In genomic region chr14:64294672-64295413, GRCh38 we compare ENCODE assay signal across 9 cellular contexts. TPM values are rescaled to one million over a fixed set of nuclear protein-coding genes. Genes with fewer than 3 reads are reported as not detected.
DNase-seq lines count a peak whose midpoint lies in the region; ATAC-seq, FAIRE-seq and TF ChIP-seq lines count a peak whose summit lies in the region.
"Had no signal": no experiment of that assay in that cellular context is flagged by ENCODE, and none has a peak within 500 bp of the region (broad histone marks: within the 10 kb centered on the region; RNA-seq: fewer than 3 reads in every experiment).

No MANE protein-coding gene starts in this region.

- TF ChIP-seq CTCF in D721Med (IDR thresholded peaks at IDR 0.05; ENCODE audit: insufficient read depth, missing control alignments) (peak; percentile 80), cardiac muscle cell (IDR thresholded peaks at IDR 0.05; ENCODE audit: low read depth, low read length) (peak; percentile 94), progenitor cell of endocrine pancreas (IDR thresholded peaks at IDR 0.05; ENCODE audit: unreplicated experiment) (peak; percentile 82)

- peak overlapping the region; percentile 28 for H3K27ac Mint-ChIP-seq in activated naive CD4-positive, alpha-beta T cell treated with anti-CD3 and anti-CD28 coated beads, Interleukin-2, amount 10 ng/mL, durations not matched to agents 7 days and 5 days
- H3K27ac Mint-ChIP-seq in progenitor cell of endocrine pancreas: no peak overlapping the region

- FAIRE-seq in D721Med (lab: Jason Lieb, UNC): no peak

- H3K9me3 ChIP-seq in HUES48 (ENCODE audit: control insufficient read depth, insufficient read depth, low read length): no peaks in the 10 kb centered on the region
- no peaks in the 10 kb centered on the region for H3K9me3 ChIP-seq in cardiac muscle cell (ENCODE audit: low read depth)
- H3K9me3 ChIP-seq: neutrophil had no signal

- CTCF ChIA-PET in activated naive CD4-positive, alpha-beta T cell treated with anti-CD3 and anti-CD28 coated beads, Interleukin-2, amount 10 ng/mL, durations not matched to agents 7 days and 5 days (lab: Charles Lee): interaction anchor here (0.6 to 3.9 kb wide), 21 partner anchors 9 to 572 kb away, joined by 3 to 29 read pairs (median 6); no protein-coding TSS in a partner anchor

- H3K9me3 Mint-ChIP-seq in activated naive CD4-positive, alpha-beta T cell treated with anti-CD3 and anti-CD28 coated beads, Interleukin-2, amount 10 ng/mL, durations not matched to agents 7 days and 5 days: no peaks in the 10 kb centered on the region
- H3K9me3 Mint-ChIP-seq in progenitor cell of endocrine pancreas (ENCODE audit: low read depth): no peaks in the 10 kb centered on the region

- H3K9ac ChIP-seq in HUES48 (ENCODE audit: low read depth, low read length): no peak overlapping the region

- H3K4me1 ChIP-seq in HUES48 (ENCODE audit: control insufficient read depth, insufficient read depth, low read length) (peaks cover 14% of the 10 kb centered on the region; the same call in 1 of the 2 replicates), cardiac muscle cell (ENCODE audit: low read depth) (no peaks in the 10 kb centered on the region), urinary bladder (ENCODE audit: insufficient read depth) (no peaks in the 10 kb centered on the region)

- H3K27me3 Mint-ChIP-seq in activated naive CD4-positive, alpha-beta T cell treated with anti-CD3 and anti-CD28 coated beads, Interleukin-2, amount 10 ng/mL, durations not matched to agents 7 days and 5 days: peaks cover 41% of the 10 kb centered on the region
- peaks cover 66% of the 10 kb centered on the region for H3K27me3 Mint-ChIP-seq in progenitor cell of endocrine pancreas

- peak overlapping the region; percentile 62 for H3K4me3 Mint-ChIP-seq in activated naive CD4-positive, alpha-beta T cell treated with anti-CD3 and anti-CD28 coated beads, Interleukin-2, amount 10 ng/mL, durations not matched to agents 7 days and 5 days
- peak overlapping the region; percentile 67 for H3K4me3 Mint-ChIP-seq in progenitor cell of endocrine pancreas (ENCODE audit: low read depth)

- H3K36me3 ChIP-seq in HUES48 (ENCODE audit: control insufficient read depth, insufficient read depth, low read length) (no peaks in the 10 kb centered on the region), cardiac muscle cell (no peaks in the 10 kb centered on the region), urinary bladder (ENCODE audit: insufficient read depth) (no peaks in the 10 kb centered on the region)
- H3K36me3 ChIP-seq: neutrophil had no signal

- DNase-seq in D721Med (ENCODE audit: insufficient read length, low spot score) (peak; percentile 75), SK-N-DZ (ENCODE audit: low spot score) (peak; percentile 56), cardiac muscle cell (ENCODE audit: low read depth in 1 of 2, low spot score in 1 of 2) (peak; percentile 70 to 89), progenitor cell of endocrine pancreas (ENCODE audit: low spot score, unreplicated experiment) (peak; percentile 61)
- peak; percentile 91 for DNase-seq in activated naive CD4-positive, alpha-beta T cell treated with anti-CD3 and anti-CD28 coated beads, Interleukin-2, amount 10 ng/mL, durations not matched to agents 7 days and 5 days

- ATAC-seq in GM21381 (IDR thresholded peaks at IDR 0.05; ENCODE audit: unreplicated experiment): peak; percentile 79

- 10% methylated on average over 20 of the region's 20 CpGs for whole genome bisulfite sequencing in urinary bladder

- peaks cover 26% of the 10 kb centered on the region for H3K4me1 Mint-ChIP-seq in activated naive CD4-positive, alpha-beta T cell treated with anti-CD3 and anti-CD28 coated beads, Interleukin-2, amount 10 ng/mL, durations not matched to agents 7 days and 5 days
- peaks cover 5% of the 10 kb centered on the region for H3K4me1 Mint-ChIP-seq in progenitor cell of endocrine pancreas (ENCODE audit: low read depth)

- no peaks in the 10 kb centered on the region for H3K36me3 Mint-ChIP-seq in activated naive CD4-positive, alpha-beta T cell treated with anti-CD3 and anti-CD28 coated beads, Interleukin-2, amount 10 ng/mL, durations not matched to agents 7 days and 5 days
- no peaks in the 10 kb centered on the region for H3K36me3 Mint-ChIP-seq in progenitor cell of endocrine pancreas (ENCODE audit: insufficient read depth)

- peak overlapping the region; percentile 69 for H3K4me3 ChIP-seq in HUES48 (ENCODE audit: low read depth, low read length)
- peak overlapping the region; percentile 25 for H3K4me3 ChIP-seq in cardiac muscle cell
- H3K4me3 ChIP-seq in urinary bladder (ENCODE audit: low read depth, low read length): peak overlapping the region; percentile 1

- no peak overlapping the region for H3K27ac ChIP-seq in HUES48 (ENCODE audit: low read depth, low read length)
- no peak overlapping the region for H3K27ac ChIP-seq in cardiac muscle cell
- H3K27ac ChIP-seq in urinary bladder (ENCODE audit: low read depth): no peak overlapping the region
- H3K27ac ChIP-seq: neutrophil had no signal

- H3K27me3 ChIP-seq in HUES48 (ENCODE audit: control insufficient read depth, insufficient read depth, low read length) (peaks cover 28% of the 10 kb centered on the region), cardiac muscle cell (peaks cover 34% of the 10 kb centered on the region)

RNA-seq across cellular contexts. Expression of gene ESR2, which starts 0.7 kb away (rescaled TPM):
- polyA plus RNA-seq in SK-N-DZ (2014; cell fraction: cytosol; rRNA removed): 0.64 and 1.3 TPM in 2 replicates
- polyA plus RNA-seq in SK-N-DZ (2014; cell fraction: nucleus; rRNA removed): 0.08 and 0.91 TPM in 2 replicates
- total RNA-seq in cardiac muscle cell: 0.86 and 1.0 TPM in 2 replicates
- polyA plus RNA-seq in cardiac muscle cell: 0.14 and 0.50 TPM in 2 replicates
- 0.29 and 0.51 TPM in 2 replicates for total RNA-seq in progenitor cell of endocrine pancreas
- total RNA-seq in urinary bladder: 1.7 TPM
- polyA plus RNA-seq in urinary bladder: 1.6 TPM

Comparison
In these comparisons a context has a peak if more than half of its experiments do, and no peak if none do; other contexts are left out.
1. H3K4me3 ChIP-seq: peak in every context shown above with its lines; median percentile 69 in HUES48; 25 in cardiac muscle cell; 1 in urinary bladder.